Comparison of ENCODE assay signal across 37 cellular contexts in the genomic region with DNA sequence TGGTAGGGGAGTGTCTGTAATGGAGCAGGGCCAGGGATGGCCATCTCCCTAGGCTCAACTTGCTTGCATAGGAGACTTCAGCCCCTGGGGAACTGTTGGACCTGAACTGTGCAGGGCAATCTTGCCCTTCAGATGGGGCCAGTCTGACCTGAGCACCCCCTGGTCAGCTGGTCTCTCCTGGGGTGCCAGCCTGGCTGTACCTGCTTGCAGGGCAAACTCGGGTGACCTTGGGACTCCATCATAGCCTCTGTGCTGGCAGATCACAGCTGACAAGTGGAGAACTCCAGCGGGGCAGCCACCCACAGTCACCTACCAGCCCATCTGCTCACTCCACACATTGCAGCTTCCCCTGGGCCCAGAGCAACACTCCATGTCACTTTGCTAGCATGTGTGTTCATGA. TPM values are rescaled to one million over a fixed set of nuclear protein-coding genes. Genes with fewer than 3 reads are reported as not detected.
"Had no signal": no experiment of that assay in that cellular context is flagged by ENCODE, and none has a peak within 500 bp of the region (broad histone marks: within the 10 kb centered on the region; RNA-seq: fewer than 3 reads in every experiment).

No MANE protein-coding gene starts in this region.

- H3K4me1 Mint-ChIP-seq: activated B cell treated with CpG ODN at 0.5 μM for 24 hours; activated CD4-positive, alpha-beta memory T cell treated with anti-CD3 and anti-CD28 coated beads, Interleukin-2, amount 10 ng/mL, durations not matched to agents 7 days and 5 days; activated CD4-positive, alpha-beta T cell treated with anti-CD3 and anti-CD28 coated beads, Interleukin-2, amount 10 ng/mL, durations not matched to agents 7 days and 5 days; activated CD8-positive, alpha-beta memory T cell treated with anti-CD3 and anti-CD28 coated beads, Interleukin-2, amount 10 ng/mL, durations not matched to agents 7 days and 5 days; activated naive CD8-positive, alpha-beta T cell treated with anti-CD3 and anti-CD28 coated beads for 36 hours; activated T-helper 17 cell treated with anti-CD3 and anti-CD28 coated beads, Interleukin-2, amount 50 U/mL, for 72 hours had no signal

- H3K27ac ChIP-seq: adrenal gland, body of pancreas, brain microvascular endothelial cell, breast epithelium, VCaP had no signal

- H3K9me3 Mint-ChIP-seq: activated CD4-positive, alpha-beta memory T cell treated with anti-CD3 and anti-CD28 coated beads, Interleukin-2, amount 10 ng/mL, durations not matched to agents 7 days and 5 days; activated CD4-positive, alpha-beta T cell treated with anti-CD3 and anti-CD28 coated beads, Interleukin-2, amount 10 ng/mL, durations not matched to agents 7 days and 5 days; activated naive CD4-positive, alpha-beta T cell treated with anti-CD3 and anti-CD28 coated beads for 36 hours; activated naive CD8-positive, alpha-beta T cell treated with anti-CD3 and anti-CD28 coated beads for 36 hours; activated T-cell treated with anti-CD3 and anti-CD28 coated beads, Interleukin-2, amount 50 U/mL, for 4 hours; activated T-cell treated with anti-CD3 and anti-CD28 coated beads, Interleukin-2, amount 50 U/mL, for 72 hours; activated T-helper 1 cell treated with anti-CD3 and anti-CD28 coated beads, Interleukin-12 subunit alpha, Interleukin-12 subunit beta, Interleukin-2, Interleukin-4 antibody, amounts not matched to agents 30 ng/mL and 10 ng/mL and 1 ng/mL, durations not matched to agents 14 hours and 24 hours and 36 hours; T-helper 1 cell treated with Interleukin-12 subunit alpha and Interleukin-12 subunit beta and Interleukin-4 antibody, amounts not matched to agents 30 μg/mL and 1 μg/mL, for 36 hours; T-helper 2 cell treated with Interferon-gamma antibody and Interleukin-4, amounts not matched to agents 5 μg/mL and 100 μg/mL, for 36 hours had no signal

- H3K36me3 ChIP-seq: adrenal gland, brain microvascular endothelial cell, breast epithelium had no signal

- H3K27ac Mint-ChIP-seq: activated B cell treated with CpG ODN at 0.5 μM for 24 hours; activated CD4-positive, alpha-beta memory T cell treated with anti-CD3 and anti-CD28 coated beads, Interleukin-2, amount 10 ng/mL, durations not matched to agents 7 days and 5 days; activated CD4-positive, alpha-beta T cell treated with anti-CD3 and anti-CD28 coated beads, Interleukin-2, amount 10 ng/mL, durations not matched to agents 7 days and 5 days; activated CD8-positive, alpha-beta memory T cell treated with anti-CD3 and anti-CD28 coated beads, Interleukin-2, amount 10 ng/mL, durations not matched to agents 7 days and 5 days; activated CD8-positive, alpha-beta T cell treated with anti-CD3 and anti-CD28 coated beads, Interleukin-2, amount 10 ng/mL, durations not matched to agents 7 days and 5 days; activated naive CD4-positive, alpha-beta T cell treated with anti-CD3 and anti-CD28 coated beads for 36 hours; activated naive CD4-positive, alpha-beta T cell treated with anti-CD3 and anti-CD28 coated beads, Interleukin-2, amount 50 U/mL, for 72 hours; activated naive CD8-positive, alpha-beta T cell treated with anti-CD3 and anti-CD28 coated beads for 36 hours; activated T-cell treated with anti-CD3 and anti-CD28 coated beads, Interleukin-2, amount 50 U/mL, for 72 hours; activated T-helper 1 cell treated with anti-CD3 and anti-CD28 coated beads, Interleukin-12 subunit alpha, Interleukin-12 subunit beta, Interleukin-2, Interleukin-4 antibody, amounts not matched to agents 30 ng/mL and 10 ng/mL and 1 ng/mL, durations not matched to agents 14 hours and 24 hours and 36 hours; activated T-helper 17 cell treated with anti-CD3 and anti-CD28 coated beads, Interleukin-2, amount 50 U/mL, for 72 hours; T-helper 1 cell treated with Interleukin-12 subunit alpha and Interleukin-12 subunit beta and Interleukin-4 antibody, amounts not matched to agents 30 μg/mL and 1 μg/mL, for 36 hours; T-helper 2 cell treated with Interferon-gamma antibody and Interleukin-4, amounts not matched to agents 5 μg/mL and 100 μg/mL, for 36 hours had no signal

- H3K4me1 ChIP-seq: adrenal gland, body of pancreas, breast epithelium had no signal

- H3K4me3 Mint-ChIP-seq: activated B cell treated with CpG ODN at 0.5 μM for 24 hours; activated CD4-positive, alpha-beta memory T cell treated with anti-CD3 and anti-CD28 coated beads, Interleukin-2, amount 10 ng/mL, durations not matched to agents 7 days and 5 days; activated CD4-positive, alpha-beta T cell treated with anti-CD3 and anti-CD28 coated beads, Interleukin-2, amount 10 ng/mL, durations not matched to agents 7 days and 5 days; activated CD8-positive, alpha-beta memory T cell treated with anti-CD3 and anti-CD28 coated beads, Interleukin-2, amount 10 ng/mL, durations not matched to agents 7 days and 5 days; activated CD8-positive, alpha-beta T cell treated with anti-CD3 and anti-CD28 coated beads, Interleukin-2, amount 10 ng/mL, durations not matched to agents 7 days and 5 days; activated naive CD4-positive, alpha-beta T cell treated with anti-CD3 and anti-CD28 coated beads for 36 hours; activated naive CD8-positive, alpha-beta T cell treated with anti-CD3 and anti-CD28 coated beads for 36 hours; activated T-cell treated with anti-CD3 and anti-CD28 coated beads, Interleukin-2, amount 50 U/mL, for 4 hours; activated T-cell treated with anti-CD3 and anti-CD28 coated beads, Interleukin-2, amount 50 U/mL, for 72 hours; activated T-helper 1 cell treated with anti-CD3 and anti-CD28 coated beads, Interleukin-12 subunit alpha, Interleukin-12 subunit beta, Interleukin-2, Interleukin-4 antibody, amounts not matched to agents 30 ng/mL and 10 ng/mL and 1 ng/mL, durations not matched to agents 14 hours and 24 hours and 36 hours; activated T-helper 17 cell treated with anti-CD3 and anti-CD28 coated beads, Interleukin-2, amount 50 U/mL, for 72 hours; T-helper 1 cell treated with Interleukin-12 subunit alpha and Interleukin-12 subunit beta and Interleukin-4 antibody, amounts not matched to agents 30 μg/mL and 1 μg/mL, for 36 hours; T-helper 2 cell treated with Interferon-gamma antibody and Interleukin-4, amounts not matched to agents 5 μg/mL and 100 μg/mL, for 36 hours had no signal

- H3K4me3 ChIP-seq: adrenal gland, body of pancreas, breast epithelium had no signal

- DNase-seq: activated B cell treated with CpG ODN at 0.5 μM for 24 hours; activated CD4-positive, alpha-beta memory T cell treated with anti-CD3 and anti-CD28 coated beads, Interleukin-2, amount 10 ng/mL, durations not matched to agents 7 days and 5 days; activated CD4-positive, alpha-beta T cell treated with anti-CD3 and anti-CD28 coated beads for 4 hours; activated CD4-positive, alpha-beta T cell treated with anti-CD3 and anti-CD28 coated beads, Interleukin-2, amount 10 ng/mL, durations not matched to agents 7 days and 5 days; activated CD4-positive, alpha-beta T cell treated with anti-CD3 and anti-CD28 coated beads, Interleukin-2, amount 50 U/mL, for 48 hours; activated CD4-positive, CD25-positive, alpha-beta regulatory T cell treated with anti-CD3 and anti-CD28 coated beads, Interleukin-2, amount 50 U/mL, for 72 hours; activated CD8-positive, alpha-beta memory T cell treated with anti-CD3 and anti-CD28 coated beads for 24 hours; activated CD8-positive, alpha-beta memory T cell treated with anti-CD3 and anti-CD28 coated beads, Interleukin-2, amount 10 ng/mL, durations not matched to agents 7 days and 5 days; activated CD8-positive, alpha-beta T cell treated with anti-CD3 and anti-CD28 coated beads, Interleukin-2, amount 10 ng/mL, durations not matched to agents 7 days and 5 days; activated effector memory CD4-positive, alpha-beta T cell treated with anti-CD3 and anti-CD28 coated beads, Interleukin-2, amount 50 U/mL, for 16 hours; activated gamma-delta T cell treated with Interleukin-2 at 50 U/mL for 16 hours; activated naive CD4-positive, alpha-beta T cell; activated naive CD4-positive, alpha-beta T cell treated with anti-CD3 and anti-CD28 coated beads for 36 hours; activated naive CD4-positive, alpha-beta T cell treated with anti-CD3 and anti-CD28 coated beads, Interleukin-2, amount 50 U/mL, for 16 hours; activated naive CD8-positive, alpha-beta T cell treated with anti-CD3 and anti-CD28 coated beads for 36 hours; activated T-cell treated with anti-CD3 and anti-CD28 coated beads for 4 hours; activated T-cell treated with anti-CD3 and anti-CD28 coated beads, Interleukin-2, amount 50 U/mL, for 1 hour; activated T-cell treated with anti-CD3 and anti-CD28 coated beads, Interleukin-2, amount 50 U/mL, for 4 hours; activated T-cell treated with anti-CD3 and anti-CD28 coated beads, Interleukin-2, amount 50 U/mL, for 72 hours; adrenal gland; amniotic stem cell; aorta; body of pancreas; brain microvascular endothelial cell; central memory CD4-positive, alpha-beta T cell; T-helper 1 cell; T-helper 2 cell; T-helper 9 cell had no signal

- H3K9me3 ChIP-seq: adrenal gland, body of pancreas, breast epithelium had no signal

- H3K27me3 ChIP-seq: body of pancreas, brain microvascular endothelial cell, breast epithelium had no signal

- H3K36me3 Mint-ChIP-seq: activated CD8-positive, alpha-beta memory T cell treated with anti-CD3 and anti-CD28 coated beads, Interleukin-2, amount 10 ng/mL, durations not matched to agents 7 days and 5 days; activated naive CD4-positive, alpha-beta T cell treated with anti-CD3 and anti-CD28 coated beads, Interleukin-2, amount 50 U/mL, for 72 hours; activated naive CD8-positive, alpha-beta T cell treated with anti-CD3 and anti-CD28 coated beads for 36 hours had no signal

- ATAC-seq: activated CD8-positive, alpha-beta memory T cell treated with anti-CD3 and anti-CD28 coated beads, Interleukin-2, amount 10 ng/mL, durations not matched to agents 7 days and 5 days; activated CD8-positive, alpha-beta T cell treated with anti-CD3 and anti-CD28 coated beads, Interleukin-2, amount 10 ng/mL, durations not matched to agents 7 days and 5 days; activated naive CD4-positive, alpha-beta T cell treated with anti-CD3 and anti-CD28 coated beads, Interleukin-2, amount 50 U/mL, for 72 hours; activated T-cell treated with anti-CD3 and anti-CD28 coated beads, Interleukin-2, amount 50 U/mL, for 4 hours; activated T-cell treated with anti-CD3 and anti-CD28 coated beads, Interleukin-2, amount 50 U/mL, for 72 hours; activated T-helper 17 cell treated with anti-CD3 and anti-CD28 coated beads, Interleukin-2, amount 50 U/mL, for 72 hours; body of pancreas had no signal

RNA-seq across cellular contexts. Expression of a gene that starts 8.1 kb away (rescaled TPM):
- total RNA-seq: activated B cell treated with CpG ODN at 0.5 μM for 24 hours; activated CD4-positive, alpha-beta memory T cell treated with anti-CD3 and anti-CD28 coated beads, Interleukin-2, amount 10 ng/mL, durations not matched to agents 7 days and 5 days; activated CD4-positive, alpha-beta T cell treated with anti-CD3 and anti-CD28 coated beads, Interleukin-2, amount 10 ng/mL, durations not matched to agents 7 days and 5 days; activated CD8-positive, alpha-beta memory T cell treated with anti-CD3 and anti-CD28 coated beads, Interleukin-2, amount 10 ng/mL, durations not matched to agents 7 days and 5 days; activated CD8-positive, alpha-beta T cell treated with anti-CD3 and anti-CD28 coated beads, Interleukin-2, amount 10 ng/mL, durations not matched to agents 7 days and 5 days; activated naive CD4-positive, alpha-beta T cell treated with anti-CD3 and anti-CD28 coated beads for 36 hours; activated naive CD4-positive, alpha-beta T cell treated with anti-CD3 and anti-CD28 coated beads, Interleukin-2, amount 50 U/mL, for 72 hours; activated naive CD8-positive, alpha-beta T cell treated with anti-CD3 and anti-CD28 coated beads for 36 hours; activated T-cell treated with anti-CD3 and anti-CD28 coated beads, Interleukin-2, amount 50 U/mL, for 4 hours; activated T-cell treated with anti-CD3 and anti-CD28 coated beads, Interleukin-2, amount 50 U/mL, for 72 hours; activated T-helper 1 cell treated with anti-CD3 and anti-CD28 coated beads, Interleukin-12 subunit alpha, Interleukin-12 subunit beta, Interleukin-2, Interleukin-4 antibody, amounts not matched to agents 30 ng/mL and 10 ng/mL and 1 ng/mL, durations not matched to agents 14 hours and 24 hours and 36 hours; activated T-helper 17 cell treated with anti-CD3 and anti-CD28 coated beads, Interleukin-2, amount 50 U/mL, for 72 hours; adrenal gland; aorta; astrocyte; body of pancreas; breast epithelium; cardiac septum had no signal

RNA-seq across cellular contexts. Expression of a gene that starts 8.3 kb away (rescaled TPM):
- total RNA-seq: activated B cell treated with CpG ODN at 0.5 μM for 24 hours; activated CD4-positive, alpha-beta memory T cell treated with anti-CD3 and anti-CD28 coated beads, Interleukin-2, amount 10 ng/mL, durations not matched to agents 7 days and 5 days; activated CD4-positive, alpha-beta T cell treated with anti-CD3 and anti-CD28 coated beads, Interleukin-2, amount 10 ng/mL, durations not matched to agents 7 days and 5 days; activated CD8-positive, alpha-beta memory T cell treated with anti-CD3 and anti-CD28 coated beads, Interleukin-2, amount 10 ng/mL, durations not matched to agents 7 days and 5 days; activated CD8-positive, alpha-beta T cell treated with anti-CD3 and anti-CD28 coated beads, Interleukin-2, amount 10 ng/mL, durations not matched to agents 7 days and 5 days; activated naive CD4-positive, alpha-beta T cell treated with anti-CD3 and anti-CD28 coated beads for 36 hours; activated naive CD4-positive, alpha-beta T cell treated with anti-CD3 and anti-CD28 coated beads, Interleukin-2, amount 50 U/mL, for 72 hours; activated naive CD8-positive, alpha-beta T cell treated with anti-CD3 and anti-CD28 coated beads for 36 hours; activated T-cell treated with anti-CD3 and anti-CD28 coated beads, Interleukin-2, amount 50 U/mL, for 4 hours; activated T-cell treated with anti-CD3 and anti-CD28 coated beads, Interleukin-2, amount 50 U/mL, for 72 hours; activated T-helper 1 cell treated with anti-CD3 and anti-CD28 coated beads, Interleukin-12 subunit alpha, Interleukin-12 subunit beta, Interleukin-2, Interleukin-4 antibody, amounts not matched to agents 30 ng/mL and 10 ng/mL and 1 ng/mL, durations not matched to agents 14 hours and 24 hours and 36 hours; activated T-helper 17 cell treated with anti-CD3 and anti-CD28 coated beads, Interleukin-2, amount 50 U/mL, for 72 hours; adrenal gland; aorta; body of pancreas; breast epithelium; cardiac septum had no signal

RNA-seq across cellular contexts. Expression of a gene that starts 18.2 kb away (rescaled TPM):
- total RNA-seq: activated B cell treated with CpG ODN at 0.5 μM for 24 hours; activated CD4-positive, alpha-beta memory T cell treated with anti-CD3 and anti-CD28 coated beads, Interleukin-2, amount 10 ng/mL, durations not matched to agents 7 days and 5 days; activated CD4-positive, alpha-beta T cell treated with anti-CD3 and anti-CD28 coated beads, Interleukin-2, amount 10 ng/mL, durations not matched to agents 7 days and 5 days; activated CD8-positive, alpha-beta memory T cell treated with anti-CD3 and anti-CD28 coated beads, Interleukin-2, amount 10 ng/mL, durations not matched to agents 7 days and 5 days; activated CD8-positive, alpha-beta T cell treated with anti-CD3 and anti-CD28 coated beads, Interleukin-2, amount 10 ng/mL, durations not matched to agents 7 days and 5 days; activated naive CD4-positive, alpha-beta T cell treated with anti-CD3 and anti-CD28 coated beads for 36 hours; activated naive CD4-positive, alpha-beta T cell treated with anti-CD3 and anti-CD28 coated beads, Interleukin-2, amount 50 U/mL, for 72 hours; activated naive CD8-positive, alpha-beta T cell treated with anti-CD3 and anti-CD28 coated beads for 36 hours; activated T-cell treated with anti-CD3 and anti-CD28 coated beads, Interleukin-2, amount 50 U/mL, for 4 hours; activated T-cell treated with anti-CD3 and anti-CD28 coated beads, Interleukin-2, amount 50 U/mL, for 72 hours; activated T-helper 1 cell treated with anti-CD3 and anti-CD28 coated beads, Interleukin-12 subunit alpha, Interleukin-12 subunit beta, Interleukin-2, Interleukin-4 antibody, amounts not matched to agents 30 ng/mL and 10 ng/mL and 1 ng/mL, durations not matched to agents 14 hours and 24 hours and 36 hours; activated T-helper 17 cell treated with anti-CD3 and anti-CD28 coated beads, Interleukin-2, amount 50 U/mL, for 72 hours; aorta; body of pancreas; breast epithelium; cardiac septum had no signal

RNA-seq across cellular contexts. Expression of a gene that starts 22.2 kb away (rescaled TPM):
- total RNA-seq: activated B cell treated with CpG ODN at 0.5 μM for 24 hours; activated CD4-positive, alpha-beta memory T cell treated with anti-CD3 and anti-CD28 coated beads, Interleukin-2, amount 10 ng/mL, durations not matched to agents 7 days and 5 days; activated CD4-positive, alpha-beta T cell treated with anti-CD3 and anti-CD28 coated beads, Interleukin-2, amount 10 ng/mL, durations not matched to agents 7 days and 5 days; activated CD8-positive, alpha-beta memory T cell treated with anti-CD3 and anti-CD28 coated beads, Interleukin-2, amount 10 ng/mL, durations not matched to agents 7 days and 5 days; activated CD8-positive, alpha-beta T cell treated with anti-CD3 and anti-CD28 coated beads, Interleukin-2, amount 10 ng/mL, durations not matched to agents 7 days and 5 days; activated naive CD4-positive, alpha-beta T cell treated with anti-CD3 and anti-CD28 coated beads for 36 hours; activated naive CD4-positive, alpha-beta T cell treated with anti-CD3 and anti-CD28 coated beads, Interleukin-2, amount 50 U/mL, for 72 hours; activated naive CD8-positive, alpha-beta T cell treated with anti-CD3 and anti-CD28 coated beads for 36 hours; activated T-cell treated with anti-CD3 and anti-CD28 coated beads, Interleukin-2, amount 50 U/mL, for 4 hours; activated T-cell treated with anti-CD3 and anti-CD28 coated beads, Interleukin-2, amount 50 U/mL, for 72 hours; activated T-helper 1 cell treated with anti-CD3 and anti-CD28 coated beads, Interleukin-12 subunit alpha, Interleukin-12 subunit beta, Interleukin-2, Interleukin-4 antibody, amounts not matched to agents 30 ng/mL and 10 ng/mL and 1 ng/mL, durations not matched to agents 14 hours and 24 hours and 36 hours; activated T-helper 17 cell treated with anti-CD3 and anti-CD28 coated beads, Interleukin-2, amount 50 U/mL, for 72 hours; adrenal gland; aorta; astrocyte; body of pancreas; breast epithelium; cardiac septum had no signal
- polyA plus RNA-seq: adrenal gland, aorta had no signal

RNA-seq across cellular contexts. Expression of a gene that starts 45.1 kb away (rescaled TPM):
- total RNA-seq: activated B cell treated with CpG ODN at 0.5 μM for 24 hours; activated CD4-positive, alpha-beta memory T cell treated with anti-CD3 and anti-CD28 coated beads, Interleukin-2, amount 10 ng/mL, durations not matched to agents 7 days and 5 days; activated CD4-positive, alpha-beta T cell treated with anti-CD3 and anti-CD28 coated beads, Interleukin-2, amount 10 ng/mL, durations not matched to agents 7 days and 5 days; activated CD8-positive, alpha-beta memory T cell treated with anti-CD3 and anti-CD28 coated beads, Interleukin-2, amount 10 ng/mL, durations not matched to agents 7 days and 5 days; activated CD8-positive, alpha-beta T cell treated with anti-CD3 and anti-CD28 coated beads, Interleukin-2, amount 10 ng/mL, durations not matched to agents 7 days and 5 days; activated naive CD4-positive, alpha-beta T cell treated with anti-CD3 and anti-CD28 coated beads for 36 hours; activated naive CD4-positive, alpha-beta T cell treated with anti-CD3 and anti-CD28 coated beads, Interleukin-2, amount 50 U/mL, for 72 hours; activated naive CD8-positive, alpha-beta T cell treated with anti-CD3 and anti-CD28 coated beads for 36 hours; activated T-cell treated with anti-CD3 and anti-CD28 coated beads, Interleukin-2, amount 50 U/mL, for 4 hours; activated T-cell treated with anti-CD3 and anti-CD28 coated beads, Interleukin-2, amount 50 U/mL, for 72 hours; activated T-helper 1 cell treated with anti-CD3 and anti-CD28 coated beads, Interleukin-12 subunit alpha, Interleukin-12 subunit beta, Interleukin-2, Interleukin-4 antibody, amounts not matched to agents 30 ng/mL and 10 ng/mL and 1 ng/mL, durations not matched to agents 14 hours and 24 hours and 36 hours; activated T-helper 17 cell treated with anti-CD3 and anti-CD28 coated beads, Interleukin-2, amount 50 U/mL, for 72 hours; adrenal gland; aorta; astrocyte; body of pancreas; breast epithelium; cardiac septum had no signal
